Comparison of ENCODE assay signal across 2 cellular contexts in genomic region chr6:75689576-75689975, GRCh38.
TF ChIP-seq lines count a peak whose summit lies in the region.

No MANE protein-coding gene starts in this region.

TF ChIP-seq in HepG2, 621 proteins besides CTCF, POLR2A, EP300 and RAD21:
- TF ChIP-seq SPEN (CRISPR knock-in tag; IDR thresholded peaks at IDR 0.05; ENCODE audit: low read depth) (no peak), ZKSCAN1 (IDR thresholded peaks at IDR 0.05; ENCODE audit: low read length) (no peak), MAFG (CRISPR knock-in tag; IDR thresholded peaks at IDR 0.05) (no peak), ZNF703 (CRISPR knock-in tag; IDR thresholded peaks at IDR 0.05; ENCODE audit: borderline replicate concordance) (no peak), LBX2 (CRISPR knock-in tag; IDR thresholded peaks at IDR 0.05; ENCODE audit: borderline replicate concordance) (no peak), TP53 (CRISPR knock-in tag; conservative IDR thresholded peaks at IDR 0.05) (no peak), ZNF770 (CRISPR knock-in tag; IDR thresholded peaks at IDR 0.05) (no peak), XBP1 (CRISPR knock-in tag; IDR thresholded peaks at IDR 0.05) (no peak), DDIT3 (CRISPR knock-in tag; IDR thresholded peaks at IDR 0.05) (no peak)
- TF ChIP-seq, protein P1, sequence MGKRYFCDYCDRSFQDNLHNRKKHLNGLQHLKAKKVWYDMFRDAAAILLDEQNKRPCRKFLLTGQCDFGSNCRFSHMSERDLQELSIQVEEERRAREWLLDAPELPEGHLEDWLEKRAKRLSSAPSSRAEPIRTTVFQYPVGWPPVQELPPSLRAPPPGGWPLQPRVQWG (CRISPR knock-in tag; IDR thresholded peaks at IDR 0.05; ENCODE audit: borderline replicate concordance, low read depth), result no peak
- TF ChIP-seq, protein P2, sequence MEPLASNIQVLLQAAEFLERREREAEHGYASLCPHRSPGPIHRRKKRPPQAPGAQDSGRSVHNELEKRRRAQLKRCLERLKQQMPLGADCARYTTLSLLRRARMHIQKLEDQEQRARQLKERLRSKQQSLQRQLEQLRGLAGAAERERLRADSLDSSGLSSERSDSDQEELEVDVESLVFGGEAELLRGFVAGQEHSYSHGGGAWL (CRISPR knock-in tag; IDR thresholded peaks at IDR 0.05), result no peak
- TF ChIP-seq, protein P3, sequence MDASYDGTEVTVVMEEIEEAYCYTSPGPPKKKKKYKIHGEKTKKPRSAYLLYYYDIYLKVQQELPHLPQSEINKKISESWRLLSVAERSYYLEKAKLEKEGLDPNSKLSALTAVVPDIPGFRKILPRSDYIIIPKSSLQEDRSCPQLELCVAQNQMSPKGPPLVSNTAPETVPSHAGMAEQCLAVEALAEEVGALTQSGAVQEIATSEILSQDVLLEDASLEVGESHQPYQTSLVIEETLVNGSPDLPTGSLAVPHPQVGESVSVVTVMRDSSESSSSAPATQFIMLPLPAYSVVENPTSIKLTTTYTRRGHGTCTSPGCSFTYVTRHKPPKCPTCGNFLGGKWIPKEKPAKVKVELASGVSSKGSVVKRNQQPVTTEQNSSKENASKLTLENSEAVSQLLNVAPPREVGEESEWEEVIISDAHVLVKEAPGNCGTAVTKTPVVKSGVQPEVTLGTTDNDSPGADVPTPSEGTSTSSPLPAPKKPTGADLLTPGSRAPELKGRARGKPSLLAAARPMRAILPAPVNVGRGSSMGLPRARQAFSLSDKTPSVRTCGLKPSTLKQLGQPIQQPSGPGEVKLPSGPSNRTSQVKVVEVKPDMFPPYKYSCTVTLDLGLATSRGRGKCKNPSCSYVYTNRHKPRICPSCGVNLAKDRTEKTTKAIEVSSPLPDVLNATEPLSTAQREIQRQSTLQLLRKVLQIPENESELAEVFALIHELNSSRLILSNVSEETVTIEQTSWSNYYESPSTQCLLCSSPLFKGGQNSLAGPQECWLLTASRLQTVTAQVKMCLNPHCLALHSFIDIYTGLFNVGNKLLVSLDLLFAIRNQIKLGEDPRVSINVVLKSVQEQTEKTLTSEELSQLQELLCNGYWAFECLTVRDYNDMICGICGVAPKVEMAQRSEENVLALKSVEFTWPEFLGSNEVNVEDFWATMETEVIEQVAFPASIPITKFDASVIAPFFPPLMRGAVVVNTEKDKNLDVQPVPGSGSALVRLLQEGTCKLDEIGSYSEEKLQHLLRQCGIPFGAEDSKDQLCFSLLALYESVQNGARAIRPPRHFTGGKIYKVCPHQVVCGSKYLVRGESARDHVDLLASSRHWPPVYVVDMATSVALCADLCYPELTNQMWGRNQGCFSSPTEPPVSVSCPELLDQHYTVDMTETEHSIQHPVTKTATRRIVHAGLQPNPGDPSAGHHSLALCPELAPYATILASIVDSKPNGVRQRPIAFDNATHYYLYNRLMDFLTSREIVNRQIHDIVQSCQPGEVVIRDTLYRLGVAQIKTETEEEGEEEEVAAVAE (CRISPR knock-in tag; IDR thresholded peaks at IDR 0.05; ENCODE audit: borderline replicate concordance), result no peak

TF ChIP-seq in K562, 482 proteins besides CTCF, POLR2A, EP300 and RAD21:
- TF ChIP-seq ZNF175 (CRISPR knock-in tag; IDR thresholded peaks at IDR 0.05; ENCODE audit: low read depth) (no peak), NFYB (IDR thresholded peaks at IDR 0.05; ENCODE audit: extremely low read depth, insufficient read length) (no peak), ARHGAP35 (IDR thresholded peaks at IDR 0.05; ENCODE audit: partially characterized antibody) (no peak), LARP7 (IDR thresholded peaks at IDR 0.05) (no peak), ZNF277 (CRISPR knock-in tag; IDR thresholded peaks at IDR 0.05; ENCODE audit: borderline replicate concordance) (no peak), ZNF384 (IDR thresholded peaks at IDR 0.05; ENCODE audit: low read depth, low read length) (no peak), FOXA3 (CRISPR knock-in tag; conservative IDR thresholded peaks at IDR 0.05 in 1 of 2, IDR thresholded peaks at IDR 0.05 in 1 of 2) (no peak), THAP7 (CRISPR knock-in tag; IDR thresholded peaks at IDR 0.05) (no peak), NFIX (CRISPR knock-in tag; IDR thresholded peaks at IDR 0.05; ENCODE audit: low read depth) (no peak), ZNF274 (IDR thresholded peaks at IDR 0.05; ENCODE audit: borderline replicate concordance, low read depth, low read length) (no peak), TCF7L2 (IDR thresholded peaks at IDR 0.05; ENCODE audit: low read depth, low read length) (no peak), BDP1 (IDR thresholded peaks at IDR 0.05; ENCODE audit: insufficient read depth, insufficient read length) (no peak)
- TF ChIP-seq, protein P4, sequence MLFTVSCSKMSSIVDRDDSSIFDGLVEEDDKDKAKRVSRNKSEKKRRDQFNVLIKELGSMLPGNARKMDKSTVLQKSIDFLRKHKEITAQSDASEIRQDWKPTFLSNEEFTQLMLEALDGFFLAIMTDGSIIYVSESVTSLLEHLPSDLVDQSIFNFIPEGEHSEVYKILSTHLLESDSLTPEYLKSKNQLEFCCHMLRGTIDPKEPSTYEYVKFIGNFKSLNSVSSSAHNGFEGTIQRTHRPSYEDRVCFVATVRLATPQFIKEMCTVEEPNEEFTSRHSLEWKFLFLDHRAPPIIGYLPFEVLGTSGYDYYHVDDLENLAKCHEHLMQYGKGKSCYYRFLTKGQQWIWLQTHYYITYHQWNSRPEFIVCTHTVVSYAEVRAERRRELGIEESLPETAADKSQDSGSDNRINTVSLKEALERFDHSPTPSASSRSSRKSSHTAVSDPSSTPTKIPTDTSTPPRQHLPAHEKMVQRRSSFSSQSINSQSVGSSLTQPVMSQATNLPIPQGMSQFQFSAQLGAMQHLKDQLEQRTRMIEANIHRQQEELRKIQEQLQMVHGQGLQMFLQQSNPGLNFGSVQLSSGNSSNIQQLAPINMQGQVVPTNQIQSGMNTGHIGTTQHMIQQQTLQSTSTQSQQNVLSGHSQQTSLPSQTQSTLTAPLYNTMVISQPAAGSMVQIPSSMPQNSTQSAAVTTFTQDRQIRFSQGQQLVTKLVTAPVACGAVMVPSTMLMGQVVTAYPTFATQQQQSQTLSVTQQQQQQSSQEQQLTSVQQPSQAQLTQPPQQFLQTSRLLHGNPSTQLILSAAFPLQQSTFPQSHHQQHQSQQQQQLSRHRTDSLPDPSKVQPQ (CRISPR knock-in tag; IDR thresholded peaks at IDR 0.05; ENCODE audit: borderline replicate concordance), result no peak
